In the genomic region with DNA sequence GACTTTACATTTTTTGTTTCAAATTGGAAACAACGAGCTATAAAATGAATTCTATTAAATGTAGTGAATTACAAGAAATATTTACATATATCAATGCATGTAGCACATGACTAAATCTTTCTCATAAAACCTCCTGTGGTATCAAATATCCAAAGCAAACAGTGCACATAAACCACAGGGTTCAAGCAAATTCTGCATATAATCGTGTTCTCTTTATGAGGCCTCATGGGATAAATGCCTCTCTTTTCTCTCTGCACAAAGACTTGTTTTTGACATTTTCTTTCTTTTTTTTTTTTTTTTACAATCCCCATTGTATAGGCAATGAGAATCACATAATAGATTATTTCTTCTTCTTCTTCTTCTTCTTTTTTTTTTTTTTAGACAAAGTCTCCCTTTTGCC, we compare ENCODE assay signal across 19 cellular contexts.
DNase-seq lines count a peak whose midpoint lies in the region; ATAC-seq lines count a peak whose summit lies in the region.
"Had no signal": no experiment of that assay in that cellular context is flagged by ENCODE, and none has a peak within 500 bp of the region (broad histone marks: within the 10 kb centered on the region; RNA-seq: fewer than 3 reads in every experiment).

No MANE protein-coding gene starts in this region.

- no peak overlapping the region for H3K27ac Mint-ChIP-seq in naive thymus-derived CD4-positive, alpha-beta T cell
- H3K27ac Mint-ChIP-seq: CD14-positive monocyte had no signal

- no peak overlapping the region for H3K4me3 Mint-ChIP-seq in naive thymus-derived CD4-positive, alpha-beta T cell
- H3K4me3 Mint-ChIP-seq: CD14-positive monocyte had no signal

- no peaks in the 10 kb centered on the region for H3K36me3 ChIP-seq in naive thymus-derived CD4-positive, alpha-beta T cell (ENCODE audit: control insufficient read depth in 2 of 3, insufficient read depth in 3 of 3, low read length in 3 of 3)
- H3K36me3 ChIP-seq: HAP-1 had no signal

- CTCF ChIA-PET in naive thymus-derived CD4-positive, alpha-beta T cell (lab: Charles Lee), result no interaction called here

- no peaks in the 10 kb centered on the region for H3K36me3 Mint-ChIP-seq in naive thymus-derived CD4-positive, alpha-beta T cell
- H3K36me3 Mint-ChIP-seq: CD14-positive monocyte had no signal

- no peaks in the 10 kb centered on the region for H3K27me3 Mint-ChIP-seq in naive thymus-derived CD4-positive, alpha-beta T cell

- POLR2A ChIA-PET in naive thymus-derived CD4-positive, alpha-beta T cell (lab: Charles Lee), result no interaction called here

- H3K4me3 ChIP-seq in naive thymus-derived CD4-positive, alpha-beta T cell (ENCODE audit: low read length), result no peak overlapping the region
- H3K4me3 ChIP-seq: GM12878, GM23248, HAP-1, SK-N-MC had no signal

- H3K4me1 ChIP-seq in naive thymus-derived CD4-positive, alpha-beta T cell (ENCODE audit: control insufficient read depth in 2 of 2, insufficient read depth in 2 of 2, low read length in 2 of 2), result no peaks in the 10 kb centered on the region

- H3K27ac ChIP-seq in angular gyrus (ENCODE audit: low read depth, low read length), result peak overlapping the region; percentile 95
- H3K27ac ChIP-seq in naive thymus-derived CD4-positive, alpha-beta T cell (ENCODE audit: low read depth, low read length), result no peak overlapping the region
- H3K27ac ChIP-seq: GM23248, SK-N-MC had no signal

- ATAC-seq in naive thymus-derived CD4-positive, alpha-beta T cell, result no peak
- ATAC-seq: GM12878 had no signal

- H3K9me3 ChIP-seq in naive thymus-derived CD4-positive, alpha-beta T cell (ENCODE audit: control insufficient read depth in 2 of 3, low read length in 3 of 3), result no peaks in the 10 kb centered on the region
- H3K9me3 ChIP-seq: HAP-1 had no signal

- DNase-seq in Ammon's horn (ENCODE audit: low spot score) (peak; percentile 22), NCI-H1048 (lab: John Stamatoyannopoulos, UW) (peak; percentile 9), midbrain (lab: John Stamatoyannopoulos, UW) (peak; percentile 26), COLO668 (lab: John Stamatoyannopoulos, UW; ENCODE audit: unreplicated experiment) (no peak), A172 (ENCODE audit: low spot score) (no peak)
- no peak for DNase-seq in naive thymus-derived CD4-positive, alpha-beta T cell
- DNase-seq: ACHN, AML-193, GM23248, KG1, MV-4-11, NCI-H1930, NCI-H524, SHP77 had no signal

- H3K27me3 ChIP-seq in naive thymus-derived CD4-positive, alpha-beta T cell (ENCODE audit: control insufficient read depth in 2 of 2, insufficient read depth in 2 of 2, low read length in 2 of 2), result no peaks in the 10 kb centered on the region

- peaks cover 0 to 4% (median 0%) of the 10 kb centered on the region in 11 donors for H3K9me3 Mint-ChIP-seq in naive thymus-derived CD4-positive, alpha-beta T cell

- intact Hi-C loops in naive thymus-derived CD4-positive, alpha-beta T cell (cut with micrococcal nuclease), result no loop called here

- H3K4me1 Mint-ChIP-seq in naive thymus-derived CD4-positive, alpha-beta T cell, result no peaks in the 10 kb centered on the region
- H3K4me1 Mint-ChIP-seq: CD14-positive monocyte had no signal

Comparison
In these comparisons a context has a peak if more than half of its experiments do, and no peak if none do; other contexts are left out.
1. DNase-seq: peak in Ammon's horn (single experiment), NCI-H1048 (single experiment) and midbrain (single experiment); none in COLO668 (single experiment), naive thymus-derived CD4-positive, alpha-beta T cell (0 of 9) and A172 (single experiment).